ENCODE assay signal across 9 cellular contexts in the genomic region with DNA sequence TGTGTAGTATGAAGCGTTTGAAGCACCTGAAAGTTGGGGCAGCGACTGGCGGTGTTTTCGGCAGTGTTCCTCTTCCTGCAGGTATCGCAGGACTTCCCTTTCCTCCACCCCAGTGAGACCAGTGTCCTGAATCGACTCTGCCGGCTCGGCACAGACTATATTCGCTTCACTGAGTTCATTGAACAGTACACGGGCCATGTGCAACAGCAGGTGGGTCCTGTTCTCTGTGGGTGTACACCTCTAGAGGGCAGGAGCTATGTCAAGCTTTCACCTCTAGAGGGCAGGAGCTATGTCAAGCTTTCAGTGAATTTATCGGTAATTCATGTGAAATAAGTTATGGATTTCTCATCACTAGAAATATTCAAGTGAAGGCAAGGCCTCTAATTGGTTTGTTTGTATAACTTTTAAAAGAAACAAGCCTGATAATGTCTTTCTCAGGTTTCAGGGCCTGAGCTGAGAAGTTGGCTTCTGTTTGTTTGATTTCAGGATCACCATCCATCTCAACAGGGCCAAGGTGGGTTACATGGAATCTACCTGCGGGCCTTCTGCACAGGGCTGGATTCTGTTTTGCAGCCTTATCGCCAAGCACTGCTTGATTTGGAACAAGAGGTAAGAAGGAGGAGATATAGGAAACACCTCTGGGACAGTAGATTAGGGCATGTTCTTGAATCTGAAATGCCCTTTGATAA. TPM values are rescaled to one million over a fixed set of nuclear protein-coding genes. Genes with fewer than 3 reads are reported as not detected.
DNase-seq lines count a peak whose midpoint lies in the region; ATAC-seq and TF ChIP-seq lines count a peak whose summit lies in the region.
"Had no signal": no experiment of that assay in that cellular context is flagged by ENCODE, and none has a peak within 500 bp of the region (broad histone marks: within the 10 kb centered on the region; RNA-seq: fewer than 3 reads in every experiment).

No MANE protein-coding gene starts in this region.

- H3K4me2 ChIP-seq in OCI-LY7 (ENCODE audit: low read length): peak overlapping the region; percentile 17; the same call in 1 of the 2 replicates

- POLR2A ChIA-PET in OCI-LY7 (lab: Charles Lee): no interaction called here

- intact Hi-C loops in OCI-LY7 (cut with micrococcal nuclease; ENCODE audit: unreplicated experiment): no loop called here
- intact Hi-C loops in left colon (cut with DNase I, micrococcal nuclease): no loop called here
- intact Hi-C loops in testis (cut with DNase I; ENCODE audit: low total_unique reads): no loop called here

- H3K79me2 ChIP-seq in OCI-LY7 (ENCODE audit: insufficient read depth, low read depth, low read length): peaks cover 38% of the 10 kb centered on the region; the same call in 1 of the 2 replicates

- H3K27ac ChIP-seq in OCI-LY7 (ENCODE audit: low read depth, low read length, poor library complexity, severe bottlenecking) (no peak overlapping the region), testis (no peak overlapping the region)

- CTCF ChIA-PET in OCI-LY7 (lab: Charles Lee; ENCODE audit: unreplicated experiment): interaction anchor here (0.6 to 1.0 kb wide), 3 partner anchors 9 to 86 kb away, joined by 3 read pairs; no protein-coding TSS in a partner anchor

- H2AFZ ChIP-seq in OCI-LY7 (ENCODE audit: low read length): no peak overlapping the region

- DNase-seq in AG10803 (ENCODE audit: low read depth): peak; percentile 28
- DNase-seq in OCI-LY7 (ENCODE audit: low spot score): peak; percentile 82
- DNase-seq in amniotic epithelial cell (ENCODE audit: low read depth): peak; percentile 31
- peak in 1 of 2 donors; percentile 25 for DNase-seq in left colon
- peak; percentile 33 for DNase-seq in testis
- DNase-seq in NCI-H446 treated with DMSO at 0.1 percent for 48 hours (lab: John Stamatoyannopoulos, UW): no peak
- DNase-seq: left cardiac atrium had no signal

- peaks cover 20% of the 10 kb centered on the region for H3K4me1 ChIP-seq in OCI-LY7 (ENCODE audit: insufficient read depth, low read length, poor library complexity, severe bottlenecking)
- peaks cover 4% of the 10 kb centered on the region for H3K4me1 ChIP-seq in testis

- H4K20me1 ChIP-seq in OCI-LY7 (ENCODE audit: insufficient read depth, low read length): peaks cover 6% of the 10 kb centered on the region; the same call in 1 of the 2 replicates

- ATAC-seq in left colon (peak; percentile 28), HG02763 (IDR thresholded peaks at IDR 0.05; ENCODE audit: unreplicated experiment) (no peak)

- TF ChIP-seq CTCF in AG10803 (conservative IDR thresholded peaks at IDR 0.05; ENCODE audit: low read length): peak; percentile 86
- peak; percentile 72; the same call in 1 of the 2 replicates for TF ChIP-seq CTCF in GM12875 (IDR thresholded peaks at IDR 0.05; ENCODE audit: borderline replicate concordance, insufficient read depth, low read depth, low read length)
- TF ChIP-seq CTCF in OCI-LY7 (conservative IDR thresholded peaks at IDR 0.05; ENCODE audit: low read length): peak; percentile 100
- peak; percentile 32 to 62 (median 51) for TF ChIP-seq CTCF in testis (IDR thresholded peaks at IDR 0.05)

- H3K36me3 ChIP-seq in OCI-LY7 (ENCODE audit: insufficient read depth, low read length) (peaks cover 60% of the 10 kb centered on the region), testis (ENCODE audit: low read depth, missing control alignments) (no peaks in the 10 kb centered on the region)

- no peak for TF ChIP-seq POLR2A in testis (IDR thresholded peaks at IDR 0.05)

- no peaks in the 10 kb centered on the region for H3K9me2 ChIP-seq in OCI-LY7 (ENCODE audit: insufficient read depth, low read length)

- 88 to 91% methylated on average over 13 of the region's 13 CpGs for WGBS in testis, 2 donors

- no TSS peak for BruUV-seq in OCI-LY7 (replicated peaks; lab: Mats Ljungman, UMichigan)

- no peaks in the 10 kb centered on the region for H3K27me3 ChIP-seq in testis

- H3K4me3 ChIP-seq in AG10803 (ENCODE audit: low read length): no peak overlapping the region
- no peak overlapping the region for H3K4me3 ChIP-seq in GM12875 (ENCODE audit: low read depth, low read length)
- H3K4me3 ChIP-seq in OCI-LY7 (ENCODE audit: low read depth, low read length, poor library complexity, severe bottlenecking): no peak overlapping the region
- H3K4me3 ChIP-seq in testis: no peak overlapping the region

- H3K9me3 ChIP-seq in OCI-LY7 (ENCODE audit: low read length) (no peaks in the 10 kb centered on the region), testis (no peaks in the 10 kb centered on the region)

RNA-seq across cellular contexts. Expression of a gene that starts 5.3 kb away (rescaled TPM):
- 31.4 and 36.0 TPM in 2 replicates for total RNA-seq in OCI-LY7 (2014; rRNA removed; shearing (Covaris generic))
- total RNA-seq in OCI-LY7 (2022) (43.9 and 44.9 TPM in 2 replicates), left colon (10 to 100 TPM; 18.6 to 23.7 TPM), testis (10 to 100 TPM; 13.3 to 20.5 TPM)
- polyA plus RNA-seq in testis (ENCODE audit: insufficient read depth, low read depth, low replicate concordance): 18.0 TPM

RNA-seq across cellular contexts. Expression of a gene that starts 5.3 kb away (rescaled TPM):
- 70.6 and 73.7 TPM in 2 replicates for total RNA-seq in OCI-LY7 (2014; rRNA removed; shearing (Covaris generic))
- total RNA-seq in OCI-LY7 (2022) (30.2 and 34.5 TPM in 2 replicates), left colon (10 to 100 TPM; 28.6 to 29.6 TPM), testis (10 to 100 TPM; 25.3 to 42.8 TPM)
- 62.5 TPM for polyA plus RNA-seq in testis (ENCODE audit: insufficient read depth, low read depth, low replicate concordance)

RNA-seq across cellular contexts. Expression of a gene that starts 45.8 kb away (rescaled TPM):
- 13.2 and 22.1 TPM in 2 replicates for total RNA-seq in OCI-LY7 (2014; rRNA removed; shearing (Covaris generic))
- total RNA-seq in OCI-LY7 (2022): 10.5 TPM in 2 replicates
- total RNA-seq in left colon: 1 to 10 TPM; 5.3 to 6.3 TPM
- 1 to 10 TPM; 5.2 to 6.4 TPM for total RNA-seq in testis
- 9.1 TPM for polyA plus RNA-seq in testis (ENCODE audit: insufficient read depth, low read depth, low replicate concordance)
